14 cellular contexts compared by ENCODE assay signal in the genomic region with DNA sequence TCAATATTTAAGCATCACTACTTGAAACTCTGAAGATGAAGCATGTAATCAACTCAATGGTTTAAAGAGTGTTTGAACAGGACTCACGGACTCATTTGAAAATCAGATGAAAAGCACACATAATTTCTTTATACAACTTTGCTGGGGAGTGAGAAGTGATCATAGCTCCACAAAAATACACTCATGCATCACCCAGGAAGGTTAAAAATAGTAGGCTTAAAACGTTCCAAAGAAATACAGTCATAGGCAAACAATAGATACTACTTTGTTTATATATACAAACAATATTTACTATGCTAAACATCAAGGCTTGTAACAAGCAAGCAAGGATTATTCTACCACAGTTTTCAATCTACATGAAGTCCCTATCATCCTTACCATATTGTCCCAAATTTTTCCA. TPM values are rescaled to one million over a fixed set of nuclear protein-coding genes. Genes with fewer than 3 reads are reported as not detected.
A peak's percentile ranks its signal among the peaks of the same experiment; 100 is the strongest.
DNase-seq lines count a peak whose midpoint lies in the region; ATAC-seq and TF ChIP-seq lines count a peak whose summit lies in the region.
"Had no signal": no experiment of that assay in that cellular context is flagged by ENCODE, and none has a peak within 500 bp of the region (broad histone marks: within the 10 kb centered on the region; RNA-seq: fewer than 3 reads in every experiment).

No MANE protein-coding gene starts in this region.

- peaks cover 5 to 19% of the 10 kb centered on the region in 2 donors for H3K36me3 Mint-ChIP-seq in activated T-cell treated with anti-CD3 and anti-CD28 coated beads, Interleukin-2, amount 50 U/mL, for 72 hours (ENCODE audit: insufficient read depth in 2 of 2)
- H3K36me3 Mint-ChIP-seq in activated CD4-positive, alpha-beta memory T cell treated with anti-CD3 and anti-CD28 coated beads for 36 hours: peaks cover 48% of the 10 kb centered on the region
- peaks cover 94% of the 10 kb centered on the region for H3K36me3 Mint-ChIP-seq in stimulated activated effector memory CD8-positive, alpha-beta T cell treated with anti-CD3 and anti-CD28 coated beads, Interleukin-12 subunit alpha, Interleukin-12 subunit beta, amount 100 ng/mL, for 72 hours

- H3K36me3 ChIP-seq in right atrium auricular region: no peaks in the 10 kb centered on the region
- H3K36me3 ChIP-seq in tibial nerve: peaks cover 0 to 7% (median 0%) of the 10 kb centered on the region in 3 donors
- H3K36me3 ChIP-seq in ovary: no peaks in the 10 kb centered on the region

- no peak for ATAC-seq in activated T-cell treated with anti-CD3 and anti-CD28 coated beads, Interleukin-2, amount 50 U/mL, for 72 hours (replicated peaks in 1 of 2)
- ATAC-seq in stimulated activated effector memory CD8-positive, alpha-beta T cell treated with anti-CD3 and anti-CD28 coated beads, Interleukin-12 subunit alpha, Interleukin-12 subunit beta, amount 100 ng/mL, for 72 hours: no peak
- ATAC-seq: left lung had no signal

- H3K4me3 ChIP-seq in right atrium auricular region: no peak overlapping the region
- no peak overlapping the region for H3K4me3 ChIP-seq in tibial nerve
- no peak overlapping the region for H3K4me3 ChIP-seq in ovary
- H3K4me3 ChIP-seq: left lung had no signal

- DNase-seq in activated T-cell treated with anti-CD3 and anti-CD28 coated beads, Interleukin-2, amount 50 U/mL, for 72 hours: no peak
- no peak for DNase-seq in activated T-cell treated with anti-CD3 and anti-CD28 coated beads for 4 hours
- DNase-seq in activated CD4-positive, alpha-beta memory T cell treated with anti-CD3 and anti-CD28 coated beads for 36 hours: no peak
- DNase-seq in right atrium auricular region (ENCODE audit: low spot score): no peak
- DNase-seq in stimulated activated effector memory CD8-positive, alpha-beta T cell treated with anti-CD3 and anti-CD28 coated beads, Interleukin-12 subunit alpha, Interleukin-12 subunit beta, amount 100 ng/mL, for 72 hours (ENCODE audit: low spot score in 2 of 2): no peak
- DNase-seq in tibial nerve (ENCODE audit: low spot score in 2 of 2): no peak
- DNase-seq in ovary: no peak
- no peak for DNase-seq in activated CD4-positive, CD25-positive, alpha-beta regulatory T cell (lab: John Stamatoyannopoulos, UW)
- DNase-seq: foreskin melanocyte, GDM1, left lung, NCI-H1436 treated with DMSO at 0.1 percent for 48 hours, SIG-M5 had no signal

- no peaks in the 10 kb centered on the region for H3K27me3 ChIP-seq in right atrium auricular region
- no peaks in the 10 kb centered on the region for H3K27me3 ChIP-seq in tibial nerve
- no peaks in the 10 kb centered on the region for H3K27me3 ChIP-seq in ovary
- H3K27me3 ChIP-seq: left lung had no signal

- H3K9me3 Mint-ChIP-seq in activated T-cell treated with anti-CD3 and anti-CD28 coated beads, Interleukin-2, amount 50 U/mL, for 72 hours: peaks cover 2 to 4% of the 10 kb centered on the region in 2 donors
- H3K9me3 Mint-ChIP-seq in activated CD4-positive, alpha-beta memory T cell treated with anti-CD3 and anti-CD28 coated beads for 36 hours: peaks cover 3% of the 10 kb centered on the region
- no peaks in the 10 kb centered on the region for H3K9me3 Mint-ChIP-seq in stimulated activated effector memory CD8-positive, alpha-beta T cell treated with anti-CD3 and anti-CD28 coated beads, Interleukin-12 subunit alpha, Interleukin-12 subunit beta, amount 100 ng/mL, for 72 hours

- peak overlapping the region; percentile 93 for H3K27ac Mint-ChIP-seq in activated T-cell treated with anti-CD3 and anti-CD28 coated beads, Interleukin-2, amount 50 U/mL, for 72 hours
- peak overlapping the region; percentile 77 for H3K27ac Mint-ChIP-seq in activated CD4-positive, alpha-beta memory T cell treated with anti-CD3 and anti-CD28 coated beads for 36 hours
- peak overlapping the region; percentile 8 for H3K27ac Mint-ChIP-seq in stimulated activated effector memory CD8-positive, alpha-beta T cell treated with anti-CD3 and anti-CD28 coated beads, Interleukin-12 subunit alpha, Interleukin-12 subunit beta, amount 100 ng/mL, for 72 hours
- H3K27ac Mint-ChIP-seq: activated T-helper 1 cell treated with anti-CD3 and anti-CD28 coated beads, Interleukin-12 subunit alpha, Interleukin-12 subunit beta, Interleukin-2, Interleukin-4 antibody, amounts not matched to agents 30 ng/mL and 10 ng/mL and 1 ng/mL, durations not matched to agents 14 hours and 24 hours and 36 hours had no signal

- H3K9me3 ChIP-seq in right atrium auricular region (no peaks in the 10 kb centered on the region), tibial nerve (no peaks in the 10 kb centered on the region), ovary (no peaks in the 10 kb centered on the region)
- H3K9me3 ChIP-seq: left lung had no signal

- POLR2A ChIA-PET in activated CD4-positive, alpha-beta memory T cell treated with anti-CD3 and anti-CD28 coated beads for 36 hours (lab: Charles Lee): interaction anchor here (1.0 to 16.1 kb wide), 5 partner anchors 10 to 156 kb away, joined by 3 to 483 read pairs (median 3); a partner anchor contains a TSS

- 40 to 41% methylated on average over 2 of the region's 2 CpGs for WGBS in tibial nerve, 2 donors
- WGBS in ovary, 3 donors: 21 to 28% (median 26%) methylated on average over 2 of the region's 2 CpGs

- TF ChIP-seq POLR2A in tibial nerve (IDR thresholded peaks at IDR 0.05): no peak
- TF ChIP-seq POLR2A in ovary (IDR thresholded peaks at IDR 0.05): no peak

- H3K27me3 Mint-ChIP-seq in activated T-cell treated with anti-CD3 and anti-CD28 coated beads, Interleukin-2, amount 50 U/mL, for 72 hours (ENCODE audit: low read depth): no peaks in the 10 kb centered on the region
- no peaks in the 10 kb centered on the region for H3K27me3 Mint-ChIP-seq in activated CD4-positive, alpha-beta memory T cell treated with anti-CD3 and anti-CD28 coated beads for 36 hours

- intact Hi-C loops in activated CD4-positive, alpha-beta memory T cell treated with anti-CD3 and anti-CD28 coated beads for 36 hours (cut with micrococcal nuclease): no loop called here
- intact Hi-C loops in ovary (cut with DNase I): loop anchor here in 1 of 4 donors (10.0 kb wide), 1 partner anchor 56 kb away; no protein-coding TSS in a partner anchor

- no peak for TF ChIP-seq CTCF in right atrium auricular region (IDR thresholded peaks at IDR 0.05)
- no peak for TF ChIP-seq CTCF in tibial nerve (IDR thresholded peaks at IDR 0.05)
- no peak for TF ChIP-seq CTCF in ovary (IDR thresholded peaks at IDR 0.05)

- TF ChIP-seq EP300 in tibial nerve (IDR thresholded peaks at IDR 0.05) (no peak), ovary (IDR thresholded peaks at IDR 0.05) (no peak)

- H3K27ac ChIP-seq in right atrium auricular region: peak overlapping the region; percentile 67 to 79
- H3K27ac ChIP-seq in tibial nerve: no peak overlapping the region
- H3K27ac ChIP-seq in ovary: no peak overlapping the region
- H3K27ac ChIP-seq: left lung had no signal

- H3K4me1 ChIP-seq in right atrium auricular region (peaks cover 0 to 46% of the 10 kb centered on the region in 2 donors), tibial nerve (peaks cover 0 to 75% (median 7%) of the 10 kb centered on the region in 4 donors), ovary (ENCODE audit: insufficient read depth) (peaks cover 11% of the 10 kb centered on the region)

- H3K4me3 Mint-ChIP-seq in activated T-cell treated with anti-CD3 and anti-CD28 coated beads, Interleukin-2, amount 50 U/mL, for 72 hours: peak overlapping the region in 1 of 2 donors; percentile 73
- H3K4me3 Mint-ChIP-seq in activated CD4-positive, alpha-beta memory T cell treated with anti-CD3 and anti-CD28 coated beads for 36 hours: peak overlapping the region; percentile 63
- H3K4me3 Mint-ChIP-seq in stimulated activated effector memory CD8-positive, alpha-beta T cell treated with anti-CD3 and anti-CD28 coated beads, Interleukin-12 subunit alpha, Interleukin-12 subunit beta, amount 100 ng/mL, for 72 hours: peak overlapping the region; percentile 22
- H3K4me3 Mint-ChIP-seq: activated T-helper 1 cell treated with anti-CD3 and anti-CD28 coated beads, Interleukin-12 subunit alpha, Interleukin-12 subunit beta, Interleukin-2, Interleukin-4 antibody, amounts not matched to agents 30 ng/mL and 10 ng/mL and 1 ng/mL, durations not matched to agents 14 hours and 24 hours and 36 hours had no signal

- CTCF ChIA-PET in activated CD4-positive, alpha-beta memory T cell treated with anti-CD3 and anti-CD28 coated beads for 36 hours (lab: Charles Lee): interaction anchor here (0.7 to 3.7 kb wide), 10 partner anchors 10 to 153 kb away, joined by 3 to 30 read pairs (median 4); a partner anchor contains a TSS

- peaks cover 48% of the 10 kb centered on the region for H3K4me1 Mint-ChIP-seq in activated T-cell treated with anti-CD3 and anti-CD28 coated beads, Interleukin-2, amount 50 U/mL, for 72 hours (ENCODE audit: low read depth)
- H3K4me1 Mint-ChIP-seq in activated CD4-positive, alpha-beta memory T cell treated with anti-CD3 and anti-CD28 coated beads for 36 hours (ENCODE audit: low read depth): peaks cover 68% of the 10 kb centered on the region
- peaks cover 41% of the 10 kb centered on the region for H3K4me1 Mint-ChIP-seq in stimulated activated effector memory CD8-positive, alpha-beta T cell treated with anti-CD3 and anti-CD28 coated beads, Interleukin-12 subunit alpha, Interleukin-12 subunit beta, amount 100 ng/mL, for 72 hours

RNA-seq across cellular contexts. Expression of a gene that starts 11.6 kb away (rescaled TPM):
- 10 to 100 TPM; 63.7 to 80.7 TPM for total RNA-seq in activated T-cell treated with anti-CD3 and anti-CD28 coated beads, Interleukin-2, amount 50 U/mL, for 72 hours
- total RNA-seq in activated CD4-positive, alpha-beta memory T cell treated with anti-CD3 and anti-CD28 coated beads for 36 hours: 100 to 1,000 TPM; 106 to 108 TPM
- total RNA-seq in right atrium auricular region (10 to 100 TPM; 17.8 to 19.1 TPM), tibial nerve (10 to 100 TPM; 49.5 to 62.5 (median 53.5) TPM), ovary (10 to 100 TPM; 46.9 to 59.2 (median 48.9) TPM)
- polyA plus RNA-seq in ovary: 10 to 100 TPM; 19.1 to 40.3 TPM

Comparison
In these comparisons a context has a peak if more than half of its experiments do, and no peak if none do; other contexts are left out.
1. H3K27ac Mint-ChIP-seq: peak in every context shown above with its lines; median percentile 93 in activated T-cell treated with anti-CD3 and anti-CD28 coated beads, Interleukin-2, amount 50 U/mL, for 72 hours; 77 in activated CD4-positive, alpha-beta memory T cell treated with anti-CD3 and anti-CD28 coated beads for 36 hours; 8 in stimulated activated effector memory CD8-positive, alpha-beta T cell treated with anti-CD3 and anti-CD28 coated beads, Interleukin-12 subunit alpha, Interleukin-12 subunit beta, amount 100 ng/mL, for 72 hours.
2. H3K27ac ChIP-seq: peak in right atrium auricular region (2 of 2); none in tibial nerve (0 of 4) and ovary (0 of 2).